In genomic region chr5:176630681-176631222, GRCh38 we compare ENCODE assay signal across 9 cellular contexts. TPM values are rescaled to one million over a fixed set of nuclear protein-coding genes. Genes with fewer than 3 reads are reported as not detected.
DNase-seq lines count a peak whose midpoint lies in the region; ATAC-seq, FAIRE-seq and TF ChIP-seq lines count a peak whose summit lies in the region.
"Had no signal": no experiment of that assay in that cellular context is flagged by ENCODE, and none has a peak within 500 bp of the region (broad histone marks: within the 10 kb centered on the region; RNA-seq: fewer than 3 reads in every experiment).

No MANE protein-coding gene starts in this region.

- 44% methylated on average over 20 of the region's 20 CpGs for WGBS in A549 (ENCODE audit: missing lambda C conversion rate)
- 16% methylated on average over 20 of the region's 20 CpGs for WGBS in GM12878 (ENCODE audit: insufficient coverage, insufficient replicate concordance, low lambda C conversion rate, missing lambda C conversion rate)

- DNase-seq in A549 (ENCODE audit: low read depth in 1 of 2, low spot score in 1 of 2) (no peak), H7 (no peak), GM12878 (ENCODE audit: low read depth, low spot score) (no peak), mesothelial cell of epicardium (ENCODE audit: low spot score in 2 of 2, unreplicated experiment in 2 of 2) (no peak), NCI-H226 (no peak), pons (ENCODE audit: low spot score) (no peak), HuH-7 (ENCODE audit: low spot score) (no peak)

- in situ Hi-C loops in GM12878 (cut with MboI), result no loop called here

- H3K36me3 Mint-ChIP-seq in mesothelial cell of epicardium, result no peaks in the 10 kb centered on the region

- CTCF ChIA-PET in A549 (lab: Yijun Ruan, JAX), result interaction anchor here (0.8 to 4.1 kb wide), 7 partner anchors 9 to 57 kb away, joined by 3 to 15 read pairs (median 4); no protein-coding TSS in a partner anchor
- CTCF ChIA-PET in GM12878 (lab: Yijun Ruan, JAX), result no interaction called here

- peak overlapping the region; percentile 100 for H3K4me2 ChIP-seq in A549
- peak overlapping the region; percentile 74 for H3K4me2 ChIP-seq in GM12878 (ENCODE audit: control insufficient read depth, insufficient read depth)

- H3K27ac ChIP-seq in A549 (peak overlapping the region in 1 of 2 experiments; percentile 65; a peak in 2 of 6 replicates), GM12878 (ENCODE audit: control insufficient read depth, insufficient read depth) (no peak overlapping the region)

- no peak for TF ChIP-seq EP300 in A549 (IDR thresholded peaks at IDR 0.05)
- no peak for TF ChIP-seq EP300 in GM12878 (IDR thresholded peaks at IDR 0.05; ENCODE audit: borderline replicate concordance in 1 of 2, control insufficient read depth in 1 of 2, low read depth in 2 of 2, low read length in 2 of 2)

- H3K27me3 Mint-ChIP-seq in mesothelial cell of epicardium (ENCODE audit: low read depth), result peaks cover 92% of the 10 kb centered on the region

- peaks cover 4% of the 10 kb centered on the region for H3K4me1 Mint-ChIP-seq in mesothelial cell of epicardium

- ATAC-seq in A549 (no peak), GM12878 (no peak), GM18502 (IDR thresholded peaks at IDR 0.05; ENCODE audit: poor library complexity, unreplicated experiment) (no peak)

- H3K4me3 ChIP-seq in A549 (peak overlapping the region; percentile 53), H7 (ENCODE audit: insufficient read depth, low read depth, low read length) (peak overlapping the region; percentile 83), GM12878 (peak overlapping the region; percentile 25; the same call in 1 of the 2 replicates)

- H3K4me1 ChIP-seq in A549 (peaks cover 8% of the 10 kb centered on the region; the same call in 1 of the 3 replicates), GM12878 (ENCODE audit: control insufficient read depth, insufficient read depth, low read length) (peaks cover 13% of the 10 kb centered on the region)

- H2AFZ ChIP-seq in GM12878 (ENCODE audit: control insufficient read depth, low read depth, low read length), result peak overlapping the region; percentile 23; the same call in 1 of the 2 replicates

- H3K36me3 ChIP-seq in H7 (replicated peaks; ENCODE audit: control insufficient read depth, insufficient read depth, low read length) (no peaks in the 10 kb centered on the region), GM12878 (ENCODE audit: control insufficient read depth in 2 of 2, insufficient read depth in 2 of 2, low read length in 1 of 2) (no peaks in the 10 kb centered on the region)

- H4K20me1 ChIP-seq in GM12878 (ENCODE audit: control insufficient read depth, insufficient read depth), result 0 out of 2 replicates have a peak, but pooled peaks cover 3% of the 10 kb centered on the region

- H3K27ac Mint-ChIP-seq in mesothelial cell of epicardium, result no peak overlapping the region

- BruUV-seq in GM12878 (replicated peaks; lab: Mats Ljungman, UMichigan), result no TSS peak

- TF ChIP-seq RAD21 in A549 (conservative IDR thresholded peaks at IDR 0.05 in 1 of 2, IDR thresholded peaks at IDR 0.05 in 1 of 2) (no peak), GM12878 (IDR thresholded peaks at IDR 0.05; ENCODE audit: insufficient read depth, low read depth, low read length) (no peak)

- RAD21 ChIA-PET in GM12878 (lab: Charles Lee; ENCODE audit: unreplicated experiment), result interaction anchor here (0.8 kb wide), 1 partner anchor 16 kb away, joined by 4 read pairs; the partner anchor contains the start of gene TSPAN17

- POLR2A ChIA-PET in A549 (lab: Yijun Ruan, JAX) (interaction anchor here (1.4 to 4.0 kb wide), 2 partner anchors 9 to 17 kb away, joined by 5 to 24 read pairs; partner anchors contain the start of gene TSPAN17), GM12878 (lab: Charles Lee) (no interaction called here)

- H3K27me3 ChIP-seq in H7 (ENCODE audit: control insufficient read depth, insufficient read depth, low read length), result peaks cover 35% of the 10 kb centered on the region
- H3K27me3 ChIP-seq in GM12878 (replicated peaks in 1 of 2; ENCODE audit: control insufficient read depth in 2 of 2, insufficient read depth in 2 of 2, low read length in 1 of 2), result peaks cover 5 to 10% of the 10 kb centered on the region in 2 experiments

- H3K9me3 ChIP-seq in A549 (no peaks in the 10 kb centered on the region), GM12878 (replicated peaks; ENCODE audit: control insufficient read depth, insufficient read depth, low read length) (no peaks in the 10 kb centered on the region; the same call in 2 of the 3 replicates)

- no peaks in the 10 kb centered on the region for H3K9me3 Mint-ChIP-seq in mesothelial cell of epicardium

- H3K4me3 Mint-ChIP-seq in mesothelial cell of epicardium, result peak overlapping the region; percentile 21

- FAIRE-seq in A549 (lab: Jason Lieb, UNC), result no peak
- FAIRE-seq in GM12878 (lab: Jason Lieb, UNC), result peak; percentile 69

- TF ChIP-seq CTCF in A549 (IDR thresholded peaks at IDR 0.05), result no peak
- TF ChIP-seq CTCF in GM12878 (IDR thresholded peaks at IDR 0.05 in 2 of 3, conservative IDR thresholded peaks at IDR 0.05 in 1 of 3; ENCODE audit: control insufficient read depth in 2 of 3, extremely low read depth in 1 of 3, insufficient read depth in 1 of 3, low read depth in 3 of 3, low read length in 3 of 3), result no peak
- TF ChIP-seq CTCF in mesothelial cell of epicardium (IDR thresholded peaks at IDR 0.05; ENCODE audit: unreplicated experiment), result no peak

- SMC1A ChIA-PET in GM12878 (lab: Charles Lee; ENCODE audit: uncharacterized antibody, unreplicated experiment), result no interaction called here

- intact Hi-C loops in GM12878 (cut with micrococcal nuclease; ENCODE audit: unreplicated experiment), result no loop called here

- H3K9ac ChIP-seq in GM12878 (ENCODE audit: control insufficient read depth, insufficient read depth, low read length), result no peak overlapping the region

- no peaks in the 10 kb centered on the region for H3K79me2 ChIP-seq in GM12878 (ENCODE audit: control insufficient read depth, insufficient read depth, low read length)

- no peak for TF ChIP-seq POLR2A in A549 (IDR thresholded peaks at IDR 0.05; ENCODE audit: low read length)
- TF ChIP-seq POLR2A in GM12878 (IDR thresholded peaks at IDR 0.05; ENCODE audit: low read depth, low read length), result no peak

RNA-seq across cellular contexts. Expression of gene EIF4E1B, which starts 0.3 kb away (rescaled TPM):
- polyA plus RNA-seq in A549 (2011; rRNA removed) (not detected in 2 replicates), A549 (2017; fragmentation: RNase III; extraction: RNeasy Plus Mini Kit Qiagen cat#74134 plus additional on column Dnase treatment) (not detected in 3 replicates), GM12878 (2011; rRNA removed) (not detected in 2 replicates), GM12878 (2014; fragmentation: Illumina TruSeq; extraction: Trizol) (not detected in 2 replicates), GM12878 (2014; fragmentation: Nextera tagmentation; extraction: Ambion mirVana) (not detected), GM12878 (2014; rRNA removed) (not detected in 2 replicates), GM12878 (2016; fragmentation: Nextera tagmentation; extraction: Ambion mirVana) (not detected)
- not detected in 2 replicates for polyA plus RNA-seq in A549 (2012; cell fraction: cytosol; rRNA removed)
- polyA plus RNA-seq in A549 (2012; cell fraction: nucleus; rRNA removed), result not detected in 2 replicates
- polyA minus RNA-seq in A549 (2011; rRNA and poly(A)+ RNA removed), result not detected in 2 replicates
- 0.33 and 0.97 TPM in 2 replicates for total RNA-seq in H7 (2014; rRNA removed; shearing (Covaris generic))
- not detected in 2 replicates for total RNA-seq in GM12878 (2013; cell fraction: nucleolus; rRNA removed)
- total RNA-seq in GM12878 (2014; rRNA removed) (not detected in 2 replicates), GM12878 (2014; rRNA removed; fragmentation: Illumina TruSeq; extraction: Trizol) (not detected in 2 replicates), GM12878 (2021) (not detected in 2 replicates), mesothelial cell of epicardium (not detected in 3 replicates)
- polyA plus RNA-seq in GM12878 (2011; ENCODE audit: low read depth), result not detected
- not detected in 2 replicates for polyA plus RNA-seq in GM12878 (2011; cell fraction: cytosol; rRNA removed)
- polyA plus RNA-seq in GM12878 (2011; cell fraction: nucleus; rRNA removed), result not detected in 2 replicates
- not detected in 2 replicates for polyA plus RNA-seq in GM12878 (2012)
- not detected in 2 replicates for polyA minus RNA-seq in GM12878 (2011; rRNA and poly(A)+ RNA removed)
- not detected in 2 replicates for polyA minus RNA-seq in GM12878 (2011; cell fraction: cytosol; rRNA and poly(A)+ RNA removed)
- polyA minus RNA-seq in GM12878 (2011; cell fraction: nucleus; rRNA and poly(A)+ RNA removed), result not detected in 2 replicates
- total RNA-seq: RPMI7951 had no signal

RNA-seq across cellular contexts. Expression of gene SNCB, which starts 0.4 kb away (rescaled TPM):
- polyA plus RNA-seq in A549 (2011; rRNA removed) (0.26 and 0.37 TPM in 2 replicates), A549 (2017; fragmentation: RNase III; extraction: RNeasy Plus Mini Kit Qiagen cat#74134 plus additional on column Dnase treatment) (0.65 to 1.2 TPM (median 0.74 TPM) in 3 replicates), GM12878 (2011; rRNA removed) (0.75 and 1.1 TPM in 2 replicates), GM12878 (2014; fragmentation: Illumina TruSeq; extraction: Trizol) (not detected in 2 replicates), GM12878 (2014; fragmentation: Nextera tagmentation; extraction: Ambion mirVana) (not detected), GM12878 (2014; rRNA removed) (not detected in 2 replicates), GM12878 (2016; fragmentation: Nextera tagmentation; extraction: Ambion mirVana) (not detected)
- polyA plus RNA-seq in A549 (2012; cell fraction: cytosol; rRNA removed), result 0.98 TPM in 2 replicates
- 0.94 and 0.96 TPM in 2 replicates for polyA plus RNA-seq in A549 (2012; cell fraction: nucleus; rRNA removed)
- not detected in 2 replicates for polyA minus RNA-seq in A549 (2011; rRNA and poly(A)+ RNA removed)
- total RNA-seq in H7 (2014; rRNA removed; shearing (Covaris generic)), result 4.7 and 7.2 TPM in 2 replicates
- 0.59 and 0.81 TPM in 2 replicates for total RNA-seq in GM12878 (2013; cell fraction: nucleolus; rRNA removed)
- total RNA-seq in GM12878 (2014; rRNA removed) (not detected in 2 replicates), GM12878 (2014; rRNA removed; fragmentation: Illumina TruSeq; extraction: Trizol) (not detected in 2 replicates), GM12878 (2021) (not detected in 2 replicates), mesothelial cell of epicardium (not detected in 3 replicates)
- polyA plus RNA-seq in GM12878 (2011; ENCODE audit: low read depth), result not detected
- polyA plus RNA-seq in GM12878 (2011; cell fraction: cytosol; rRNA removed), result 0.90 and 1.9 TPM in 2 replicates
- polyA plus RNA-seq in GM12878 (2011; cell fraction: nucleus; rRNA removed), result 1.1 and 1.5 TPM in 2 replicates
- polyA plus RNA-seq in GM12878 (2012), result 0.31 and 0.32 TPM in 2 replicates
- polyA minus RNA-seq in GM12878 (2011; rRNA and poly(A)+ RNA removed), result 0.67 TPM in 1 of 2 replicates, not detected in the other
- polyA minus RNA-seq in GM12878 (2011; cell fraction: cytosol; rRNA and poly(A)+ RNA removed), result not detected in 2 replicates
- polyA minus RNA-seq in GM12878 (2011; cell fraction: nucleus; rRNA and poly(A)+ RNA removed), result 0.36 TPM in 1 of 2 replicates, not detected in the other
- total RNA-seq: RPMI7951 had no signal

RNA-seq across cellular contexts. Expression of gene TSPAN17, which starts 16.5 kb away (rescaled TPM):
- polyA plus RNA-seq in A549 (2011; rRNA removed) (33.7 and 35.6 TPM in 2 replicates), A549 (2017; fragmentation: RNase III; extraction: RNeasy Plus Mini Kit Qiagen cat#74134 plus additional on column Dnase treatment) (45.7 to 49.4 TPM (median 47.4 TPM) in 3 replicates), GM12878 (2011; rRNA removed) (9.2 and 14.0 TPM in 2 replicates), GM12878 (2014; fragmentation: Illumina TruSeq; extraction: Trizol) (7.6 and 11.8 TPM in 2 replicates), GM12878 (2014; fragmentation: Nextera tagmentation; extraction: Ambion mirVana) (1 to 10 TPM in 1 of 2 experiments, under 1 TPM in 1; 0.24 to 1.2 TPM), GM12878 (2014; rRNA removed) (14.3 and 17.1 TPM in 2 replicates), GM12878 (2016; fragmentation: Nextera tagmentation; extraction: Ambion mirVana) (1 to 10 TPM; 8.9 to 9.5 TPM)
- 37.8 and 52.9 TPM in 2 replicates for polyA plus RNA-seq in A549 (2012; cell fraction: cytosol; rRNA removed)
- 71.4 and 73.3 TPM in 2 replicates for polyA plus RNA-seq in A549 (2012; cell fraction: nucleus; rRNA removed)
- 72.8 and 73.0 TPM in 2 replicates for polyA minus RNA-seq in A549 (2011; rRNA and poly(A)+ RNA removed)
- total RNA-seq in H7 (2014; rRNA removed; shearing (Covaris generic)), result 39.8 and 50.7 TPM in 2 replicates
- total RNA-seq in GM12878 (2013; cell fraction: nucleolus; rRNA removed), result 10.8 and 11.2 TPM in 2 replicates
- total RNA-seq in GM12878 (2014; rRNA removed) (6.7 and 7.3 TPM in 2 replicates), GM12878 (2014; rRNA removed; fragmentation: Illumina TruSeq; extraction: Trizol) (10.6 and 11.4 TPM in 2 replicates), GM12878 (2021) (15.6 and 16.3 TPM in 2 replicates), mesothelial cell of epicardium (47.3 to 51.1 TPM (median 47.3 TPM) in 3 replicates)
- 3.7 TPM for polyA plus RNA-seq in GM12878 (2011; ENCODE audit: low read depth)
- 16.6 and 22.4 TPM in 2 replicates for polyA plus RNA-seq in GM12878 (2011; cell fraction: cytosol; rRNA removed)
- 37.7 and 40.2 TPM in 2 replicates for polyA plus RNA-seq in GM12878 (2011; cell fraction: nucleus; rRNA removed)
- polyA plus RNA-seq in GM12878 (2012), result 7.5 and 9.1 TPM in 2 replicates
- polyA minus RNA-seq in GM12878 (2011; rRNA and poly(A)+ RNA removed), result 11.1 and 19.0 TPM in 2 replicates
- 3.1 and 6.2 TPM in 2 replicates for polyA minus RNA-seq in GM12878 (2011; cell fraction: cytosol; rRNA and poly(A)+ RNA removed)
- polyA minus RNA-seq in GM12878 (2011; cell fraction: nucleus; rRNA and poly(A)+ RNA removed), result 5.7 and 10.0 TPM in 2 replicates

RNA-seq across cellular contexts. Expression of gene GPRIN1, which starts 20.8 kb away (rescaled TPM):
- polyA plus RNA-seq in A549 (2011; rRNA removed), result 3.1 and 4.2 TPM in 2 replicates
- 3.4 and 5.1 TPM in 2 replicates for polyA plus RNA-seq in A549 (2012; cell fraction: cytosol; rRNA removed)
- polyA plus RNA-seq in A549 (2012; cell fraction: nucleus; rRNA removed), result 4.0 and 5.0 TPM in 2 replicates
- polyA plus RNA-seq in A549 (2017; fragmentation: RNase III; extraction: RNeasy Plus Mini Kit Qiagen cat#74134 plus additional on column Dnase treatment), result 6.1 to 6.7 TPM (median 6.4 TPM) in 3 replicates
- polyA minus RNA-seq in A549 (2011; rRNA and poly(A)+ RNA removed), result 3.8 and 4.1 TPM in 2 replicates
- 6.6 and 14.2 TPM in 2 replicates for total RNA-seq in H7 (2014; rRNA removed; shearing (Covaris generic))
- total RNA-seq in GM12878 (2013; cell fraction: nucleolus; rRNA removed), result 1.5 and 2.3 TPM in 2 replicates
- 8.3 and 10.1 TPM in 2 replicates for total RNA-seq in GM12878 (2014; rRNA removed)
- 4.7 and 5.8 TPM in 2 replicates for total RNA-seq in GM12878 (2014; rRNA removed; fragmentation: Illumina TruSeq; extraction: Trizol)
- 14.2 and 16.3 TPM in 2 replicates for total RNA-seq in GM12878 (2021)
- 1.1 TPM for polyA plus RNA-seq in GM12878 (2011; ENCODE audit: low read depth)
- polyA plus RNA-seq in GM12878 (2011; rRNA removed), result 0.59 and 1.7 TPM in 2 replicates
- 1.4 and 1.8 TPM in 2 replicates for polyA plus RNA-seq in GM12878 (2011; cell fraction: cytosol; rRNA removed)
- 1.5 and 2.2 TPM in 2 replicates for polyA plus RNA-seq in GM12878 (2011; cell fraction: nucleus; rRNA removed)
- polyA plus RNA-seq in GM12878 (2012), result 1.4 and 1.8 TPM in 2 replicates
- polyA plus RNA-seq in GM12878 (2014; fragmentation: Illumina TruSeq; extraction: Trizol), result 3.4 and 5.5 TPM in 2 replicates
- under 1 TPM; 0.52 to 0.60 TPM for polyA plus RNA-seq in GM12878 (2014; fragmentation: Nextera tagmentation; extraction: Ambion mirVana)
- polyA plus RNA-seq in GM12878 (2014; rRNA removed), result 7.6 and 9.4 TPM in 2 replicates
- 1 to 10 TPM in 1 of 2 experiments, under 1 TPM in 1; 0.74 to 3.5 TPM for polyA plus RNA-seq in GM12878 (2016; fragmentation: Nextera tagmentation; extraction: Ambion mirVana)
- polyA minus RNA-seq in GM12878 (2011; rRNA and poly(A)+ RNA removed), result 1.3 and 2.1 TPM in 2 replicates
- 1.6 TPM in 2 replicates for polyA minus RNA-seq in GM12878 (2011; cell fraction: cytosol; rRNA and poly(A)+ RNA removed)
- 0.48 and 1.6 TPM in 2 replicates for polyA minus RNA-seq in GM12878 (2011; cell fraction: nucleus; rRNA and poly(A)+ RNA removed)
- 1.0 to 1.3 TPM (median 1.1 TPM) in 3 replicates for total RNA-seq in mesothelial cell of epicardium

Comparison
In these comparisons a context has a peak if more than half of its experiments do, and no peak if none do; other contexts are left out.
1. H3K4me3 ChIP-seq: peak in every context shown above with its lines; median percentile 83 in H7; 53 in A549; 25 in GM12878.